In the genomic region with DNA sequence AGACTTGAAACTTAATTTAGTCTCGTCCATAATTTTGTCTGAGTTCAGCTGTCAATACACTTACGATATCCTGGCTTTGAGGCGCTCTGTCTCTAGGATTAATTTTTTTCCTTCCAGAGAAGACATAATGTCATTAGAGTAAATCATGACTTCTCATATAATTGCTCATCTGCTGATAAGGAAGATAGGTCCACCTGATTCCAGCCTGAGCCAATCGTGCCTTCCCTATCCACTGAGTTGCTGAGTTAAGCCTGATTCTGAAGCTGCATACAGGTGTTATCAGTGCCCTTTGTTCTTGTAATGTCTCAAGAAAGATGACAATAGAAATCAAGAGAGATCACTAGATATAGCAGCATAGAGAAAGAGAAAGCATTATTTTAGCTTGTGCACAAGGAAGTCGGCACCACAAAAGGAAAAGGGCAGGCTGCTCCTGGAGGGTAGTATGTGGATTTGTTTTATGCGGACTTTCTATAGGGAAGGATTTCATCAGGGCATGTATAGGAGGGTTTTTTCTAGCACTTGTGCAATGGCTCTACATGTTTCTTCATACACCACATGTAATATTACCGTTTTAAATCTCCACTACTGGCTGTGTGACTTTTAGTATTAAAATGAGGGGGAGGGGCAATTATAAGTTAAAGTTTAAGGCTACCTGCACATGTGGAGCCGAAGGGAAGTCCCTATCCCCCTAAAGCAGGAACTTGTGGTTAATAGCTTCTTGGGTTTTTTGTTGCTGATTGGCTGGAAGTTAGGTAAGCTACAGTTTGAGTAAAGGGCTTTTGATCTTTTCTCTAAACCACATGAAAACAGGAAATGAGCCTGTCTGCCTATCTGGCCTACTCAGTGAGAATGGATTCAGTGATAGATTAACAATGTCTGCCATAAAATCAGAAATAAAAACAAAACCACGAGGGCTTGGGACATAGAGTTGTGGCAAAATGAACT, we compare ENCODE assay signal across 9 cellular contexts.
DNase-seq lines count a peak whose midpoint lies in the region; ATAC-seq and TF ChIP-seq lines count a peak whose summit lies in the region.
"Had no signal": no experiment of that assay in that cellular context is flagged by ENCODE, and none has a peak within 500 bp of the region (broad histone marks: within the 10 kb centered on the region; RNA-seq: fewer than 3 reads in every experiment).

No MANE protein-coding gene starts in this region.

- peak; percentile 96 for ATAC-seq in HG03064 (IDR thresholded peaks at IDR 0.05; ENCODE audit: low read depth, unreplicated experiment)

- H3K9ac ChIP-seq in colonic mucosa (ENCODE audit: low read depth in 2 of 2, low read length in 2 of 2): peak overlapping the region in 1 of 2 donors; percentile 17

- WGBS in thymus: 33% methylated on average over 9 of the region's 9 CpGs

- H3K27me3 ChIP-seq in colonic mucosa (no peaks in the 10 kb centered on the region), thymus (ENCODE audit: control insufficient read depth, insufficient read depth) (no peaks in the 10 kb centered on the region)

- intact Hi-C loops in colonic mucosa (cut with DNase I): no loop called here

- H3K4me1 ChIP-seq in colonic mucosa (no peaks in the 10 kb centered on the region), thymus (ENCODE audit: control insufficient read depth, insufficient read depth, low read length) (peaks cover 8% of the 10 kb centered on the region)

- H3K27ac ChIP-seq in colonic mucosa (peak overlapping the region; percentile 55), thymus (ENCODE audit: low read depth) (peak overlapping the region; percentile 80)
- H3K27ac ChIP-seq: C4-2B had no signal

- DNase-seq in stimulated activated CD4-positive, alpha-beta T cell treated with anti-CD3 and anti-CD28 coated beads, Interleukin-12 subunit alpha, Interleukin-12 subunit beta, amount 100 ng/mL, for 4 hours: peak; percentile 3
- DNase-seq in stimulated activated CD4-positive, alpha-beta T cell treated with anti-CD3 and anti-CD28 coated beads, Interleukin-4, amount 100 ng/mL, for 1 hour: no peak
- peak; percentile 90 for DNase-seq in SKM-1 treated with dmso at 0.1 percent for 144 hours (lab: John Stamatoyannopoulos, UW; ENCODE audit: unreplicated experiment)
- DNase-seq in colonic mucosa: peak; percentile 19
- no peak for DNase-seq in AG08396 (ENCODE audit: low spot score)
- DNase-seq in T1000 (lab: John Stamatoyannopoulos, UW): no peak

- H3K36me3 ChIP-seq in colonic mucosa: no peaks in the 10 kb centered on the region
- no peaks in the 10 kb centered on the region for H3K36me3 ChIP-seq in thymus (ENCODE audit: control insufficient read depth, insufficient read depth)

- no peak for TF ChIP-seq CTCF in colonic mucosa (IDR thresholded peaks at IDR 0.05)

- no peak overlapping the region for H3K4me3 ChIP-seq in colonic mucosa
- H3K4me3 ChIP-seq in thymus (ENCODE audit: low read length): peak overlapping the region; percentile 38

- no peaks in the 10 kb centered on the region for H3K9me3 ChIP-seq in colonic mucosa
- H3K9me3 ChIP-seq in thymus (ENCODE audit: control insufficient read depth): peaks cover 2% of the 10 kb centered on the region

Comparison
In these comparisons a context has a peak if more than half of its experiments do, and no peak if none do; other contexts are left out.
1. DNase-seq: peak in stimulated activated CD4-positive, alpha-beta T cell treated with anti-CD3 and anti-CD28 coated beads, Interleukin-12 subunit alpha, Interleukin-12 subunit beta, amount 100 ng/mL, for 4 hours (single experiment), SKM-1 treated with dmso at 0.1 percent for 144 hours (single experiment) and colonic mucosa (single experiment); none in stimulated activated CD4-positive, alpha-beta T cell treated with anti-CD3 and anti-CD28 coated beads, Interleukin-4, amount 100 ng/mL, for 1 hour (single experiment), AG08396 (single experiment) and T1000 (single experiment).